1 cellular context compared by ENCODE assay signal in the genomic region with DNA sequence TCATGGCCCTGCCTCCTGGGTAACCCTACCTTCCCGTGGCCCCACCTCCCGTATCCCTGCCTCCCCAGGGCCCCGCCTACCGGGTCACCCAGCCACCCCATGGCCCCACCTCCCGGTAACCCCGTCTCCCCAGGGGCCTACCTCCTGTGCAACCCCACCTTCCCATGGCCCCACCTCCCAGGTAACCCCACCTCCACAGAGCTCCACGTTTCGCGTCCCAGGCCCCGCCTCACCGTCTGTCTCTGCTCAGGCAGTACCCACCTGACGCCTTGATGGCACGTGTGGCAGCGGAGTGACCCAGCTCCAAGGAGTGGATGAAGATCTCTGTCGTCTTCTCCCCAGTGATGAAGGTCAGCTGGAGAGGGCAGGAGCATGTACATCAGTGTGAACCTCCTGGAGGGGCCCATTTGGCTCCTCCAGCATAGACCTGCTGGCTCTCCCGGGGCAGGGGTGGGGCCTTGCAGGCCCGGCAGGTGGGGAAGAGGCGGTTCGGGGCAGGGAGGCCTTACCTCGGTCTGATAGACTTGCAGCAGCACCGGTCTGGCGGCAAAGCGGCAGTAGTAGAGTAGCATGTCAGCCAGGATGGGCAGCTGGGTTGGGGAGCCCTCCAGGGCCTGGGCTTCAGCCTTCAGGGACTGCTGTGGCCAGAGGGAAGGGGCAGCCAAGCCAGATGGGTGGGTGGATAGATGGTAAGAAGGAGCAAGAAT.
TF ChIP-seq lines count a peak whose summit lies in the region.

No MANE protein-coding gene starts in this region.

TF ChIP-seq in IMR-90, 13 proteins besides CTCF, POLR2A, EP300 and RAD21:
- TF ChIP-seq, protein P1, sequence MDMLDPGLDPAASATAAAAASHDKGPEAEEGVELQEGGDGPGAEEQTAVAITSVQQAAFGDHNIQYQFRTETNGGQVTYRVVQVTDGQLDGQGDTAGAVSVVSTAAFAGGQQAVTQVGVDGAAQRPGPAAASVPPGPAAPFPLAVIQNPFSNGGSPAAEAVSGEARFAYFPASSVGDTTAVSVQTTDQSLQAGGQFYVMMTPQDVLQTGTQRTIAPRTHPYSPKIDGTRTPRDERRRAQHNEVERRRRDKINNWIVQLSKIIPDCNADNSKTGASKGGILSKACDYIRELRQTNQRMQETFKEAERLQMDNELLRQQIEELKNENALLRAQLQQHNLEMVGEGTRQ (IDR thresholded peaks at IDR 0.05; ENCODE audit: low read depth, low read length): no peak
- TF ChIP-seq SMC3 (IDR thresholded peaks at IDR 0.05; ENCODE audit: low read depth, low read length): no peak
- no peak for TF ChIP-seq RFX5 (IDR thresholded peaks at IDR 0.05; ENCODE audit: low read depth, low read length)
- TF ChIP-seq CHD1 (IDR thresholded peaks at IDR 0.05; ENCODE audit: low read depth, low read length): no peak
- no peak for TF ChIP-seq MXI1 (IDR thresholded peaks at IDR 0.05; ENCODE audit: borderline replicate concordance, low read depth, low read length)
- no peak for TF ChIP-seq NFE2L2 (IDR thresholded peaks at IDR 0.05; ENCODE audit: low read depth, low read length)
- TF ChIP-seq MAFK (IDR thresholded peaks at IDR 0.05; ENCODE audit: low read depth, low read length): no peak
- TF ChIP-seq, protein P2, sequence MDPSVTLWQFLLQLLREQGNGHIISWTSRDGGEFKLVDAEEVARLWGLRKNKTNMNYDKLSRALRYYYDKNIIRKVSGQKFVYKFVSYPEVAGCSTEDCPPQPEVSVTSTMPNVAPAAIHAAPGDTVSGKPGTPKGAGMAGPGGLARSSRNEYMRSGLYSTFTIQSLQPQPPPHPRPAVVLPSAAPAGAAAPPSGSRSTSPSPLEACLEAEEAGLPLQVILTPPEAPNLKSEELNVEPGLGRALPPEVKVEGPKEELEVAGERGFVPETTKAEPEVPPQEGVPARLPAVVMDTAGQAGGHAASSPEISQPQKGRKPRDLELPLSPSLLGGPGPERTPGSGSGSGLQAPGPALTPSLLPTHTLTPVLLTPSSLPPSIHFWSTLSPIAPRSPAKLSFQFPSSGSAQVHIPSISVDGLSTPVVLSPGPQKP (IDR thresholded peaks at IDR 0.05; ENCODE audit: borderline replicate concordance, low read depth, low read length): no peak
- no peak for TF ChIP-seq MAZ (IDR thresholded peaks at IDR 0.05; ENCODE audit: borderline replicate concordance, low read depth, low read length)
- no peak for TF ChIP-seq FOS (IDR thresholded peaks at IDR 0.05; ENCODE audit: low read depth, low read length)
- TF ChIP-seq RCOR1 (IDR thresholded peaks at IDR 0.05; ENCODE audit: insufficient replicate concordance, low read length): no peak
- no peak for TF ChIP-seq CEBPB (IDR thresholded peaks at IDR 0.05; ENCODE audit: low read depth, low read length)
- TF ChIP-seq BHLHE40 (IDR thresholded peaks at IDR 0.05; ENCODE audit: low read depth, low read length): no peak
